ENCODE assay signal across 10 cellular contexts in the genomic region with DNA sequence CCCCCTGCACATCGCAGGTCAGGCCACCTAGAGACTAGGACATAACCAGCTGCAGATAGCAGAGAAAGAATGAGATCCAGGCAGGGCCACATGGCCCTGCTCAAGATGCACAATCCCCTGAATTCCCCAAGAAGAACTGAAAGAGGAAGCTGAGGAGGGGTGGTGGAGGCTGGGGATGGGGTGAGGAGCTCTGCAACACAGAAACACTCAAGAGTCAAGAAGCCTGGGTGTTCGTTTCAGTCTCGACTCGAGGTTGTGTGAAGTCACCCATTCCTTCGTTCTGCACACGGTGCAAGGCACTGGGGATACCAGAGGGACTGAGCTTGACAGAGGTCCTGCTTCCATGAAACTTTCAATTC.
DNase-seq lines count a peak whose midpoint lies in the region; ATAC-seq and TF ChIP-seq lines count a peak whose summit lies in the region.
"Had no signal": no experiment of that assay in that cellular context is flagged by ENCODE, and none has a peak within 500 bp of the region (broad histone marks: within the 10 kb centered on the region; RNA-seq: fewer than 3 reads in every experiment).

No MANE protein-coding gene starts in this region.

- H3K9me3 Mint-ChIP-seq in naive thymus-derived CD4-positive, alpha-beta T cell, result no peaks in the 10 kb centered on the region
- H3K9me3 Mint-ChIP-seq in CD8-positive, alpha-beta memory T cell, result no peaks in the 10 kb centered on the region
- H3K9me3 Mint-ChIP-seq: endodermal cell had no signal

- H3K36me3 Mint-ChIP-seq in naive thymus-derived CD4-positive, alpha-beta T cell, result peaks cover 0 to 5% (median 0%) of the 10 kb centered on the region in 5 donors
- no peaks in the 10 kb centered on the region for H3K36me3 Mint-ChIP-seq in CD8-positive, alpha-beta memory T cell

- CTCF ChIA-PET in naive thymus-derived CD4-positive, alpha-beta T cell (lab: Charles Lee), result no interaction called here
- CTCF ChIA-PET in CD8-positive, alpha-beta memory T cell (lab: Charles Lee), result no interaction called here

- no peaks in the 10 kb centered on the region for H3K9me3 ChIP-seq in naive thymus-derived CD4-positive, alpha-beta T cell (ENCODE audit: control insufficient read depth in 2 of 3, low read length in 3 of 3)
- no peaks in the 10 kb centered on the region for H3K9me3 ChIP-seq in psoas muscle
- H3K9me3 ChIP-seq in CD8-positive, alpha-beta memory T cell (ENCODE audit: low read length), result no peaks in the 10 kb centered on the region

- no peaks in the 10 kb centered on the region for H3K36me3 ChIP-seq in naive thymus-derived CD4-positive, alpha-beta T cell (ENCODE audit: control insufficient read depth in 2 of 3, insufficient read depth in 3 of 3, low read length in 3 of 3)
- no peaks in the 10 kb centered on the region for H3K36me3 ChIP-seq in psoas muscle (ENCODE audit: insufficient read depth in 1 of 2, low read depth in 1 of 2)
- H3K36me3 ChIP-seq in CD8-positive, alpha-beta memory T cell (ENCODE audit: insufficient read depth, low read length), result no peaks in the 10 kb centered on the region

- peak; percentile 35 to 49 for DNase-seq in HL-60 (ENCODE audit: low read depth in 1 of 2, low spot score in 1 of 2)
- DNase-seq in naive thymus-derived CD4-positive, alpha-beta T cell, result no peak
- DNase-seq in psoas muscle, result no peak
- no peak for DNase-seq in posterior cingulate gyrus
- DNase-seq in CD8-positive, alpha-beta memory T cell, result no peak
- DNase-seq: activated gamma-delta T cell treated with Interleukin-2 at 50 U/mL for 16 hours, endodermal cell, kidney glomerular epithelial cell had no signal

- peaks cover 0 to 4% (median 0%) of the 10 kb centered on the region in 7 donors for H3K4me1 Mint-ChIP-seq in naive thymus-derived CD4-positive, alpha-beta T cell
- H3K4me1 Mint-ChIP-seq in CD8-positive, alpha-beta memory T cell, result no peaks in the 10 kb centered on the region

- POLR2A ChIA-PET in naive thymus-derived CD4-positive, alpha-beta T cell (lab: Charles Lee), result no interaction called here
- POLR2A ChIA-PET in CD8-positive, alpha-beta memory T cell (lab: Charles Lee), result no interaction called here

- no peak overlapping the region for H3K4me3 ChIP-seq in HL-60 (replicated peaks; ENCODE audit: insufficient read depth, low read length)
- H3K4me3 ChIP-seq in naive thymus-derived CD4-positive, alpha-beta T cell (ENCODE audit: low read length), result no peak overlapping the region
- no peak overlapping the region for H3K4me3 ChIP-seq in psoas muscle
- H3K4me3 ChIP-seq in CD8-positive, alpha-beta memory T cell (ENCODE audit: low read length), result no peak overlapping the region

- WGBS in psoas muscle, 3 donors, result 81 to 100% (median 94%) methylated on average over 6 of the region's 6 CpGs

- no peak overlapping the region for H3K27ac Mint-ChIP-seq in naive thymus-derived CD4-positive, alpha-beta T cell
- H3K27ac Mint-ChIP-seq in CD8-positive, alpha-beta memory T cell, result no peak overlapping the region
- H3K27ac Mint-ChIP-seq: endodermal cell had no signal

- H3K27me3 ChIP-seq in HL-60 (ENCODE audit: insufficient read depth, poor library complexity, severe bottlenecking) (no peaks in the 10 kb centered on the region), psoas muscle (ENCODE audit: insufficient read depth in 3 of 3, low read length in 2 of 3) (peaks cover 0 to 15% (median 0%) of the 10 kb centered on the region in 3 donors)
- H3K27me3 ChIP-seq in naive thymus-derived CD4-positive, alpha-beta T cell (ENCODE audit: control insufficient read depth in 2 of 2, insufficient read depth in 2 of 2, low read length in 2 of 2), result no peaks in the 10 kb centered on the region
- no peaks in the 10 kb centered on the region for H3K27me3 ChIP-seq in CD8-positive, alpha-beta memory T cell (ENCODE audit: insufficient read depth, low read length, poor library complexity, severe bottlenecking)

- H3K27ac ChIP-seq in HL-60 (replicated peaks), result no peak overlapping the region
- H3K27ac ChIP-seq in naive thymus-derived CD4-positive, alpha-beta T cell (ENCODE audit: low read depth, low read length), result no peak overlapping the region
- no peak overlapping the region for H3K27ac ChIP-seq in psoas muscle
- no peak overlapping the region for H3K27ac ChIP-seq in CD8-positive, alpha-beta memory T cell (ENCODE audit: low read depth, low read length)

- TF ChIP-seq CTCF in HL-60 (IDR thresholded peaks at IDR 0.05; ENCODE audit: insufficient read depth, low read length) (no peak), psoas muscle (IDR thresholded peaks at IDR 0.05) (no peak)

- H3K27me3 Mint-ChIP-seq in naive thymus-derived CD4-positive, alpha-beta T cell, result peaks cover 0 to 21% (median 0%) of the 10 kb centered on the region in 5 donors
- no peaks in the 10 kb centered on the region for H3K27me3 Mint-ChIP-seq in CD8-positive, alpha-beta memory T cell

- ATAC-seq in GM18870 (IDR thresholded peaks at IDR 0.05; ENCODE audit: unreplicated experiment) (peak; percentile 41), GM21737 (IDR thresholded peaks at IDR 0.05; ENCODE audit: unreplicated experiment) (peak; percentile 51), psoas muscle (no peak)
- ATAC-seq in naive thymus-derived CD4-positive, alpha-beta T cell, result peak; percentile 72

- no peaks in the 10 kb centered on the region for H3K4me1 ChIP-seq in naive thymus-derived CD4-positive, alpha-beta T cell (ENCODE audit: control insufficient read depth in 2 of 2, insufficient read depth in 2 of 2, low read length in 2 of 2)
- no peaks in the 10 kb centered on the region for H3K4me1 ChIP-seq in psoas muscle
- no peaks in the 10 kb centered on the region for H3K4me1 ChIP-seq in CD8-positive, alpha-beta memory T cell (ENCODE audit: insufficient read depth, low read length)

- intact Hi-C loops in naive thymus-derived CD4-positive, alpha-beta T cell (cut with micrococcal nuclease), result no loop called here
- intact Hi-C loops in psoas muscle (cut with DNase I), result no loop called here
- intact Hi-C loops in posterior cingulate gyrus (cut with DNase I), result no loop called here

- no peak overlapping the region for H3K4me3 Mint-ChIP-seq in naive thymus-derived CD4-positive, alpha-beta T cell
- H3K4me3 Mint-ChIP-seq in CD8-positive, alpha-beta memory T cell, result no peak overlapping the region
- H3K4me3 Mint-ChIP-seq: endodermal cell had no signal

Comparison
In these comparisons a context has a peak if more than half of its experiments do, and no peak if none do; other contexts are left out.
1. ATAC-seq: peak in GM18870 (single experiment), GM21737 (single experiment) and naive thymus-derived CD4-positive, alpha-beta T cell (single experiment); none in psoas muscle (0 of 4).
2. DNase-seq: peak in HL-60 (2 of 2); none in naive thymus-derived CD4-positive, alpha-beta T cell (0 of 9), psoas muscle (0 of 2), posterior cingulate gyrus (0 of 10) and CD8-positive, alpha-beta memory T cell (0 of 5).